8 cellular contexts compared by ENCODE assay signal in genomic region chr7:148570419-148571372, GRCh38. TPM values are rescaled to one million over a fixed set of nuclear protein-coding genes. Genes with fewer than 3 reads are reported as not detected.
"Had no signal": no experiment of that assay in that cellular context is flagged by ENCODE, and none has a peak within 500 bp of the region (broad histone marks: within the 10 kb centered on the region; RNA-seq: fewer than 3 reads in every experiment).

No MANE protein-coding gene starts in this region.

RNA-seq across cellular contexts. Expression of gene C7orf33, which starts 19.9 kb away (rescaled TPM):
- total RNA-seq: activated CD4-positive, alpha-beta memory T cell treated with anti-CD3 and anti-CD28 coated beads for 36 hours; activated CD4-positive, alpha-beta T cell treated with anti-CD3 and anti-CD28 coated beads, Interleukin-2, amount 10 ng/mL, durations not matched to agents 7 days and 5 days; activated naive CD8-positive, alpha-beta T cell treated with anti-CD3 and anti-CD28 coated beads for 36 hours; activated T-cell treated with anti-CD3 and anti-CD28 coated beads, Interleukin-2, amount 50 U/mL, for 4 hours; activated T-helper 2 cell treated with anti-CD3 and anti-CD28 coated beads, Interferon-gamma antibody, Interleukin-2, Interleukin-4, amounts not matched to agents 10 μg/mL and 5 μg/mL and 100 μg/mL, durations not matched to agents 14 hours and 24 hours and 36 hours; PC-3; T-helper 17 cell had no signal
- polyA plus RNA-seq: adipose tissue had no signal
